ENCODE assay signal across 8 cellular contexts in the genomic region with DNA sequence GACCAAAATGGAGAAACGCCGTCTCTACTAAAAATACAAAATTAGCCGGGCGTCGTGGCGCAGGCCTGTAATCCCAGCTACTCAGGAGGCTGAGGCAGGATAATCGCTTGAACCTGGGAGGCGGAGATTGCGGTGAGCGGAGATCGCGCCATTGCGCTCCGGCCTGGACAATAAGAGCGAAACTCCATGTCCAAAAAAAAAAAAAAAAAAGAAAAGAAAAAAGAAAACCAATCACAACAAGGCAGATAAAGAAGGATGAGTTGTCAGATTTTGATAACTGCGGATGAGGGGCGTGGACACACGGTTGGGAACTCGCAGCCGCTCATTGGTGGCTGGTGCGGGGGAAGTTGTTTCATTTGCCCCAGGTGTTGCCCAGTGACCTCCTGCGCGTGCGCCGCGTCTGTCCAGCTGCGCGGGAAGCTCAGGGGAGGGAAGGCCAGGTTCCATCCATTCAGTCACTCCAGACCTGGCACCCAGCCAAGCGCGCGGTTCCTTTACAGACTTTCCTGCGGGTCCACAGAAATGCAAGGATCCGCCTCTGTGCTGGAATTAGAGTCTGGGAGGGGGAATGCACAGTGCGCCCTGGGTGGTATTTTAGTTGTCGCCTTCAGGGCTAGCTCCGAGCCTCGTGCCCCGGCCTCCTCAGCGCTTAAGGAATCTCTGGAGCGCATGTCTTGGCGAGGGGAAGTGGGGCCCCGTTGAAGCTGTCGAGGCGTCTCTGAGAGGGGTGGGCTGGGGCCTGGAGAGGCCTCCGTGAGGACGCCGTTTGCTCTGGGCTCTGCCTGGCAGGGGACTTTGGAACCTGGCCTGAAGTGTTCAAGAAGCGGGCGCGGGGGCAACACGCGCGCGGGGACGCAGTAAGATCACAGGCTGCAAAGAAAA. TPM values are rescaled to one million over a fixed set of nuclear protein-coding genes. Genes with fewer than 3 reads are reported as not detected.
DNase-seq lines count a peak whose midpoint lies in the region; ATAC-seq and TF ChIP-seq lines count a peak whose summit lies in the region.

No MANE protein-coding gene starts in this region.

- no CpG with 5 or more reads among the region's 55 CpGs for WGBS in mesendoderm (ENCODE audit: extremely low coverage, insufficient coverage, low lambda C conversion rate)
- WGBS in thymus, result 33% methylated on average over 55 of the region's 55 CpGs

- H3K4me2 ChIP-seq in mesendoderm (ENCODE audit: low read length), result peak overlapping the region; percentile 82

- no peak overlapping the region for H2AK5ac ChIP-seq in mesendoderm (ENCODE audit: low read length)

- CTCF ChIA-PET in activated B cell treated with CpG ODN at 0.5 μM for 24 hours (lab: Charles Lee), result interaction anchor here (1.0 kb wide), 1 partner anchor 20 kb away, joined by 4 read pairs; no protein-coding TSS in a partner anchor

- no peaks in the 10 kb centered on the region for H3K9me3 Mint-ChIP-seq in activated B cell treated with CpG ODN at 0.5 μM for 24 hours

- H2BK120ac ChIP-seq in mesendoderm (ENCODE audit: low read depth, low read length), result no peak overlapping the region

- H3K4me3 ChIP-seq in mesendoderm (ENCODE audit: low read length) (peak overlapping the region; percentile 20), thymus (ENCODE audit: low read length) (peak overlapping the region; percentile 65)

- ATAC-seq in activated B cell treated with CpG ODN at 0.5 μM for 24 hours (ENCODE audit: low read depth), result peak; percentile 18

- H3K9me3 ChIP-seq in thymus (ENCODE audit: control insufficient read depth), result no peaks in the 10 kb centered on the region

- peak overlapping the region; percentile 44 for H3K18ac ChIP-seq in mesendoderm (ENCODE audit: low read length)

- H3K9ac ChIP-seq in mesendoderm (ENCODE audit: low read length), result peak overlapping the region; percentile 76

- no peak overlapping the region for H2BK5ac ChIP-seq in mesendoderm (ENCODE audit: low read length)

- peak overlapping the region; percentile 89 for H3K56ac ChIP-seq in mesendoderm (ENCODE audit: low read length)

- no peak overlapping the region for H3K23ac ChIP-seq in mesendoderm (ENCODE audit: low read length)

- no peaks in the 10 kb centered on the region for H3K27me3 ChIP-seq in mesendoderm (ENCODE audit: insufficient read depth, low read length, poor library complexity)
- H3K27me3 ChIP-seq in thymus (ENCODE audit: control insufficient read depth, insufficient read depth), result no peaks in the 10 kb centered on the region

- no peaks in the 10 kb centered on the region for H3K79me2 ChIP-seq in mesendoderm (ENCODE audit: control insufficient read depth, insufficient read depth, low read length)

- POLR2A ChIA-PET in activated B cell treated with CpG ODN at 0.5 μM for 24 hours (lab: Charles Lee), result interaction anchor here (0.7 to 2.2 kb wide), 6 partner anchors 13 to 353 kb away, joined by 3 to 7 read pairs (median 4); partner anchors contain the start of genes INO80, RAD51 and RPUSD2

- H3K27ac Mint-ChIP-seq in activated B cell treated with CpG ODN at 0.5 μM for 24 hours, result peak overlapping the region; percentile 68

- peak overlapping the region; percentile 95 for H4K8ac ChIP-seq in mesendoderm (ENCODE audit: low read depth, low read length)

- H3K4me3 Mint-ChIP-seq in activated B cell treated with CpG ODN at 0.5 μM for 24 hours, result peak overlapping the region; percentile 85

- H3K4ac ChIP-seq in mesendoderm (ENCODE audit: low read depth, low read length), result no peak overlapping the region

- peak; percentile 81 for DNase-seq in activated effector memory CD4-positive, alpha-beta T cell treated with anti-CD3 and anti-CD28 coated beads, Interleukin-2, amount 50 U/mL, for 16 hours
- DNase-seq in activated effector memory CD4-positive, alpha-beta T cell treated with Interleukin-2 at 50 U/mL for 16 hours, result no peak
- DNase-seq in NCI-H1092 treated with DMSO at 0.1 percent for 48 hours (lab: John Stamatoyannopoulos, UW) (peak; percentile 49), activated B cell treated with CpG ODN at 0.5 μM for 24 hours (peak; percentile 34), mesendoderm (peak; percentile 60), SW 1271 (lab: John Stamatoyannopoulos, UW) (no peak)
- peak; percentile 23 for DNase-seq in effector CD4-positive, alpha-beta T cell

- intact Hi-C loops in activated B cell treated with CpG ODN at 0.5 μM for 24 hours (cut with micrococcal nuclease), result no loop called here

- H3K27ac ChIP-seq in mesendoderm (ENCODE audit: low read depth, low read length), result peak overlapping the region; percentile 26
- peak overlapping the region; percentile 81 for H3K27ac ChIP-seq in thymus (ENCODE audit: low read depth)

- no peak overlapping the region for H4K5ac ChIP-seq in mesendoderm (ENCODE audit: low read length)

- H3K27me3 Mint-ChIP-seq in activated B cell treated with CpG ODN at 0.5 μM for 24 hours, result no peaks in the 10 kb centered on the region

- H3K36me3 Mint-ChIP-seq in activated B cell treated with CpG ODN at 0.5 μM for 24 hours (ENCODE audit: low read depth), result no peaks in the 10 kb centered on the region

- no peak overlapping the region for H2BK15ac ChIP-seq in mesendoderm (replicated peaks; ENCODE audit: low read depth)

- peaks cover 9% of the 10 kb centered on the region for H3K4me1 ChIP-seq in mesendoderm (ENCODE audit: control insufficient read depth, low read depth, low read length)
- peaks cover 21% of the 10 kb centered on the region for H3K4me1 ChIP-seq in thymus (ENCODE audit: control insufficient read depth, insufficient read depth, low read length)

- H3K36me3 ChIP-seq in mesendoderm (ENCODE audit: control insufficient read depth, insufficient read depth, low read length) (no peaks in the 10 kb centered on the region), thymus (ENCODE audit: control insufficient read depth, insufficient read depth) (peaks cover 16% of the 10 kb centered on the region)

- H3K4me1 Mint-ChIP-seq in activated B cell treated with CpG ODN at 0.5 μM for 24 hours, result peaks cover 26% of the 10 kb centered on the region

- TF ChIP-seq CTCF in activated B cell treated with CpG ODN at 0.5 μM for 24 hours (IDR thresholded peaks at IDR 0.05), result no peak

- no peaks in the 10 kb centered on the region for H3K79me1 ChIP-seq in mesendoderm (ENCODE audit: low read length)

RNA-seq across cellular contexts. Expression of gene GCHFR, which starts 0.7 kb away (rescaled TPM):
- total RNA-seq in activated B cell treated with CpG ODN at 0.5 μM for 24 hours, result 19.5 and 21.1 TPM in 2 replicates
- 14.0 TPM for polyA plus RNA-seq in mesendoderm (2013, experiment 1 of 2)
- polyA plus RNA-seq in mesendoderm (2013, experiment 2 of 2), result 13.5 TPM
- polyA plus RNA-seq in thymus, result 33.7 TPM

RNA-seq across cellular contexts. Expression of gene C15orf62, which starts 6.6 kb away (rescaled TPM):
- 5.7 and 6.5 TPM in 2 replicates for total RNA-seq in activated B cell treated with CpG ODN at 0.5 μM for 24 hours
- 0.07 TPM for polyA plus RNA-seq in mesendoderm (2013, experiment 1 of 2)
- 0.15 TPM for polyA plus RNA-seq in mesendoderm (2013, experiment 2 of 2)
- polyA plus RNA-seq in thymus, result 1.8 TPM

RNA-seq across cellular contexts. Expression of gene RMDN3, which starts 8.1 kb away (rescaled TPM):
- total RNA-seq in activated B cell treated with CpG ODN at 0.5 μM for 24 hours, result 25.5 and 25.6 TPM in 2 replicates
- 15.9 TPM for polyA plus RNA-seq in mesendoderm (2013, experiment 1 of 2)
- 15.9 TPM for polyA plus RNA-seq in mesendoderm (2013, experiment 2 of 2)
- polyA plus RNA-seq in thymus, result 27.0 TPM

RNA-seq across cellular contexts. Expression of gene ZFYVE19, which starts 43.7 kb away (rescaled TPM):
- total RNA-seq in activated B cell treated with CpG ODN at 0.5 μM for 24 hours, result 23.2 and 25.2 TPM in 2 replicates
- polyA plus RNA-seq in mesendoderm (2013, experiment 1 of 2), result 6.6 TPM
- 7.2 TPM for polyA plus RNA-seq in mesendoderm (2013, experiment 2 of 2)
- 43.5 TPM for polyA plus RNA-seq in thymus

RNA-seq across cellular contexts. Expression of gene DNAJC17, which starts 44.1 kb away (rescaled TPM):
- total RNA-seq in activated B cell treated with CpG ODN at 0.5 μM for 24 hours, result 43.1 and 51.0 TPM in 2 replicates
- 52.5 TPM for polyA plus RNA-seq in mesendoderm (2013, experiment 1 of 2)
- polyA plus RNA-seq in mesendoderm (2013, experiment 2 of 2), result 49.3 TPM
- polyA plus RNA-seq in thymus, result 62.9 TPM

Comparison
In these comparisons a context has a peak if more than half of its experiments do, and no peak if none do; other contexts are left out.
1. DNase-seq: peak in activated effector memory CD4-positive, alpha-beta T cell treated with anti-CD3 and anti-CD28 coated beads, Interleukin-2, amount 50 U/mL, for 16 hours (single experiment), NCI-H1092 treated with DMSO at 0.1 percent for 48 hours (single experiment), activated B cell treated with CpG ODN at 0.5 μM for 24 hours (single experiment), effector CD4-positive, alpha-beta T cell (single experiment) and mesendoderm (single experiment); none in activated effector memory CD4-positive, alpha-beta T cell treated with Interleukin-2 at 50 U/mL for 16 hours (single experiment) and SW 1271 (0 of 2).